21 cellular contexts compared by ENCODE assay signal in genomic region chr6:48474136-48474535, GRCh38.
A peak's percentile ranks its signal among the peaks of the same experiment; 100 is the strongest.
DNase-seq lines count a peak whose midpoint lies in the region; ATAC-seq and TF ChIP-seq lines count a peak whose summit lies in the region.
"Had no signal": no experiment of that assay in that cellular context is flagged by ENCODE, and none has a peak within 500 bp of the region (broad histone marks: within the 10 kb centered on the region; RNA-seq: fewer than 3 reads in every experiment).

No MANE protein-coding gene starts in this region.

- H3K9ac ChIP-seq in OCI-LY3 (ENCODE audit: low read length): no peak overlapping the region
- H3K9ac ChIP-seq: GM23248 had no signal

- no peak overlapping the region for H2AFZ ChIP-seq in OCI-LY3 (ENCODE audit: low read depth, low read length)
- H2AFZ ChIP-seq: GM23248 had no signal

- no peak overlapping the region for H3K27ac ChIP-seq in OCI-LY3 (ENCODE audit: low read length)
- no peak overlapping the region for H3K27ac ChIP-seq in foreskin keratinocyte
- H3K27ac ChIP-seq: A549, GM23248 had no signal

- no peaks in the 10 kb centered on the region for H4K20me1 ChIP-seq in OCI-LY3 (ENCODE audit: insufficient read depth, low read length)

- H3K27me3 Mint-ChIP-seq in natural killer cell treated with Interleukin-12 subunit alpha and Interleukin-12 subunit beta and Interleukin-15 and Interleukin-18, amount 100 ng/mL, for 72 hours: no peaks in the 10 kb centered on the region
- H3K27me3 Mint-ChIP-seq: CD4-positive, alpha-beta memory T cell had no signal

- H3K4me1 ChIP-seq in OCI-LY3 (ENCODE audit: low read length) (peaks cover 25% of the 10 kb centered on the region), foreskin keratinocyte (peaks cover 11% of the 10 kb centered on the region), BE2C (no peaks in the 10 kb centered on the region)
- H3K4me1 ChIP-seq: A549 had no signal

- TF ChIP-seq CTCF in OCI-LY3 (IDR thresholded peaks at IDR 0.05; ENCODE audit: low read depth, low read length): no peak
- TF ChIP-seq CTCF in foreskin keratinocyte (conservative IDR thresholded peaks at IDR 0.05): no peak
- TF ChIP-seq CTCF in BE2C (IDR thresholded peaks at IDR 0.05; ENCODE audit: low read depth, low read length): no peak

- H3K9me3 Mint-ChIP-seq in natural killer cell treated with Interleukin-12 subunit alpha and Interleukin-12 subunit beta and Interleukin-15 and Interleukin-18, amount 100 ng/mL, for 72 hours: peaks cover 18% of the 10 kb centered on the region

- no peak for ATAC-seq in foreskin keratinocyte
- ATAC-seq in natural killer cell treated with Interleukin-12 subunit alpha and Interleukin-12 subunit beta and Interleukin-15 and Interleukin-18, amount 100 ng/mL, for 72 hours: no peak
- ATAC-seq: A549 had no signal

- no peak overlapping the region for H3K27ac Mint-ChIP-seq in natural killer cell treated with Interleukin-12 subunit alpha and Interleukin-12 subunit beta and Interleukin-15 and Interleukin-18, amount 100 ng/mL, for 72 hours
- H3K27ac Mint-ChIP-seq: CD4-positive, alpha-beta memory T cell had no signal

- H3K4me2 ChIP-seq in OCI-LY3 (ENCODE audit: low read length): peak overlapping the region; percentile 2; the same call in 1 of the 2 replicates
- H3K4me2 ChIP-seq: A549 had no signal

- H3K4me3 ChIP-seq in OCI-LY3 (ENCODE audit: low read length): no peak overlapping the region
- no peak overlapping the region for H3K4me3 ChIP-seq in BE2C (ENCODE audit: low read depth, low read length)
- H3K4me3 ChIP-seq: A549, GM23248 had no signal

- no peak overlapping the region for H3K4me3 Mint-ChIP-seq in natural killer cell treated with Interleukin-12 subunit alpha and Interleukin-12 subunit beta and Interleukin-15 and Interleukin-18, amount 100 ng/mL, for 72 hours
- H3K4me3 Mint-ChIP-seq: CD4-positive, alpha-beta memory T cell had no signal

- no peaks in the 10 kb centered on the region for H3K79me2 ChIP-seq in OCI-LY3 (ENCODE audit: low read length)

- H3K27me3 ChIP-seq in OCI-LY3 (ENCODE audit: low read depth, low read length) (no peaks in the 10 kb centered on the region), foreskin keratinocyte (no peaks in the 10 kb centered on the region), BE2C (no peaks in the 10 kb centered on the region)

- DNase-seq in fibroblast of gingiva (ENCODE audit: low read depth) (peak; percentile 42), foreskin keratinocyte (peak; percentile 44 to 51), NCI-H1105 treated with DMSO at 0.1 percent for 48 hours (lab: John Stamatoyannopoulos, UW) (no peak), BE2C (no peak), GM19238 (ENCODE audit: insufficient read length, low spot score) (no peak)
- no peak for DNase-seq in natural killer cell treated with Interleukin-12 subunit alpha and Interleukin-12 subunit beta and Interleukin-15 and Interleukin-18, amount 100 ng/mL, for 72 hours (ENCODE audit: low spot score)
- DNase-seq: 8988T, ACHN, AML-193, C1 segment of cervical spinal cord, Calu3, COR-L47, DMS53, DMS79 treated with DMSO at 0.1 percent for 48 hours, GF-D8, GM23248, H7, HCEC 1CT had no signal

- H3K36me3 ChIP-seq in OCI-LY3 (replicated peaks; ENCODE audit: low read depth, low read length) (no peaks in the 10 kb centered on the region), BE2C (no peaks in the 10 kb centered on the region)

- H3K9me3 ChIP-seq in OCI-LY3 (ENCODE audit: insufficient read depth, low read length): no peaks in the 10 kb centered on the region
- no peaks in the 10 kb centered on the region for H3K9me3 ChIP-seq in BE2C
- H3K9me3 ChIP-seq: A549 had no signal

- H3K36me3 Mint-ChIP-seq in natural killer cell treated with Interleukin-12 subunit alpha and Interleukin-12 subunit beta and Interleukin-15 and Interleukin-18, amount 100 ng/mL, for 72 hours: peaks cover 10% of the 10 kb centered on the region
- H3K36me3 Mint-ChIP-seq: CD4-positive, alpha-beta memory T cell had no signal

- H3K4me1 Mint-ChIP-seq in natural killer cell treated with Interleukin-12 subunit alpha and Interleukin-12 subunit beta and Interleukin-15 and Interleukin-18, amount 100 ng/mL, for 72 hours (ENCODE audit: low read depth in 2 of 2): no peaks in the 10 kb centered on the region
- H3K4me1 Mint-ChIP-seq: CD4-positive, alpha-beta memory T cell had no signal

Comparison
In these comparisons a context has a peak if more than half of its experiments do, and no peak if none do; other contexts are left out.
1. DNase-seq: peak in fibroblast of gingiva (single experiment) and foreskin keratinocyte (2 of 2); none in NCI-H1105 treated with DMSO at 0.1 percent for 48 hours (single experiment), BE2C (single experiment), GM19238 (single experiment) and natural killer cell treated with Interleukin-12 subunit alpha and Interleukin-12 subunit beta and Interleukin-15 and Interleukin-18, amount 100 ng/mL, for 72 hours (single experiment).